ENCODE assay signal across 8 cellular contexts in the genomic region with DNA sequence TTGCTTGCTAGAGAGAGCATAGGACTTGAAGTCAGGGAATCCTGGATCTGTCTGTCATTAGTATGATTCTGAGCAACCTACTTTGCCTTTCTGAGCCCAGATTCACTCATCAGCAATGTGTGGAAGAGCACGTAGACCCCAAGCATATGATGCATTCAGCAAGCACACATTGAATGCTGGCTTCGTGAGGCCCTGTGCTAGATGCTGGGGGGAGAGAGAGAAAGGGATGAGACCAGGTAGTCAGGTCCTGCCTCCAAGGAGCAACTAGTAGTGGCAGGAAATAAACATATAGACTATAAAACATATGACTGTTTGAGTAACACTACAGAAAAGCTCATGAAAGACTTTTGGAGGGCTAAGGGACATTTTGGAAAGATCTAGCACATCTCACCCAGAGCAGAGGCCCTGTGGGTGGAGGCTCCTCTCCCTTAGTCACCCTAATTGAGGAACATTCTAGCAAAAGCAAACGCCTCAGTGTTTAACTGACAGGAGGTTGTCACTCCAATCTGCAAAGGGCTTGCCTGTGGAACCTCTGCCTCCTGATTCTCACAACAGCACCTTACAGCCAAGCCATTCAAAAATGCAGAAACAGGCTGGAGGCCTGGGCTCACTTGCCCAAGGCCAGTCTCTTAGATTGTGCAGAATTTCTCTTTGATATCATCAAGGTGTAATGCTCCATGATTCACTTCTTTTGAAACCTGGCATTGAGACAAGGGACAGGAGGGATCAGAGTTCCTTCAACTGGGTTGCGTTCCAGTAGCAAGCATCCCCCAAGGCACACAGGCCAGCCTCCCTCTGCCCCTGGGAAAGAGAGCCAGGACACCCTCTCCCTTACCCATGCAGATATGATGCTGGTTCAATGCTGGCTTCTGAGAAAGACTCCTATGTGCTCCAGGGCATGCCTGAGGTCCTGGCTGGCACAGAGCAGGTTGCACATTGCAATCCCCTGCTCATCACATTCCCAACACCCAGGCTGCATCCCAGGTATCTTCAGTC. TPM values are rescaled to one million over a fixed set of nuclear protein-coding genes. Genes with fewer than 3 reads are reported as not detected.
DNase-seq lines count a peak whose midpoint lies in the region; ATAC-seq and TF ChIP-seq lines count a peak whose summit lies in the region.
"Had no signal": no experiment of that assay in that cellular context is flagged by ENCODE, and none has a peak within 500 bp of the region (broad histone marks: within the 10 kb centered on the region; RNA-seq: fewer than 3 reads in every experiment).

No MANE protein-coding gene starts in this region.

- H3K27me3 ChIP-seq in OCI-LY3 (ENCODE audit: low read depth, low read length) (no peaks in the 10 kb centered on the region), sigmoid colon (no peaks in the 10 kb centered on the region)
- H3K27me3 ChIP-seq: tibial artery had no signal

- peaks cover 56% of the 10 kb centered on the region for H3K36me3 ChIP-seq in OCI-LY3 (replicated peaks; ENCODE audit: low read depth, low read length)
- H3K36me3 ChIP-seq in sigmoid colon: no peaks in the 10 kb centered on the region

- H3K9me3 ChIP-seq in OCI-LY3 (ENCODE audit: insufficient read depth, low read length): no peaks in the 10 kb centered on the region
- no peaks in the 10 kb centered on the region for H3K9me3 ChIP-seq in sigmoid colon
- H3K9me3 ChIP-seq: tibial artery had no signal

- H3K27ac Mint-ChIP-seq in central memory CD8-positive, alpha-beta T cell (ENCODE audit: low read depth): peak overlapping the region; percentile 98

- H3K4me1 ChIP-seq in OCI-LY3 (ENCODE audit: low read length) (peaks cover 90% of the 10 kb centered on the region), sigmoid colon (peaks cover 0 to 4% (median 0%) of the 10 kb centered on the region in 4 donors)

- H3K79me2 ChIP-seq in OCI-LY3 (ENCODE audit: low read length): peaks cover 92% of the 10 kb centered on the region

- TF ChIP-seq CTCF in GM12864 (IDR thresholded peaks at IDR 0.05; ENCODE audit: low read depth, low read length, missing control alignments) (no peak), OCI-LY3 (IDR thresholded peaks at IDR 0.05; ENCODE audit: low read depth, low read length) (no peak), sigmoid colon (IDR thresholded peaks at IDR 0.05) (no peak)

- H3K9ac ChIP-seq in OCI-LY3 (ENCODE audit: low read length): peak overlapping the region; percentile 100

- no peaks in the 10 kb centered on the region for H4K20me1 ChIP-seq in OCI-LY3 (ENCODE audit: insufficient read depth, low read length)

- H2AFZ ChIP-seq in OCI-LY3 (ENCODE audit: low read depth, low read length): no peak overlapping the region

- TF ChIP-seq EP300 in sigmoid colon (IDR thresholded peaks at IDR 0.05): no peak

- no peaks in the 10 kb centered on the region for H3K9me3 Mint-ChIP-seq in central memory CD8-positive, alpha-beta T cell

- H3K27ac ChIP-seq in OCI-LY3 (ENCODE audit: low read length) (peak overlapping the region; percentile 98), sigmoid colon (peak overlapping the region in 3 of 4 donors; percentile 2 to 64 (median 16))

- H3K36me3 Mint-ChIP-seq in central memory CD8-positive, alpha-beta T cell (ENCODE audit: insufficient read depth): peaks cover 59% of the 10 kb centered on the region

- 53 to 78% methylated on average over 4 of the region's 4 CpGs for WGBS in sigmoid colon, 2 donors

- no peak for TF ChIP-seq POLR2A in sigmoid colon (IDR thresholded peaks at IDR 0.05)

- intact Hi-C loops in sigmoid colon (cut with DNase I): no loop called here

- no peak for DNase-seq in GM12864 (ENCODE audit: low read depth)
- DNase-seq in central memory CD8-positive, alpha-beta T cell (ENCODE audit: low spot score in 2 of 2): no peak
- DNase-seq in sigmoid colon: no peak
- DNase-seq in NCI-H226: no peak

- ATAC-seq in central memory CD8-positive, alpha-beta T cell (replicated peaks; ENCODE audit: extremely low read depth, poor library complexity, severe bottlenecking): no peak
- ATAC-seq in HG02885 (IDR thresholded peaks at IDR 0.05; ENCODE audit: poor library complexity, unreplicated experiment) (no peak), GM21515 (IDR thresholded peaks at IDR 0.05; ENCODE audit: unreplicated experiment) (no peak)

- H3K4me3 ChIP-seq in GM12864 (ENCODE audit: low read depth, low read length): peak overlapping the region; percentile 68
- peak overlapping the region; percentile 86 for H3K4me3 ChIP-seq in OCI-LY3 (ENCODE audit: low read length)
- H3K4me3 ChIP-seq in sigmoid colon: peak overlapping the region in 2 of 4 donors; percentile 27 to 31

- H3K4me2 ChIP-seq in OCI-LY3 (ENCODE audit: low read length): peak overlapping the region; percentile 83

- H3K4me1 Mint-ChIP-seq in central memory CD8-positive, alpha-beta T cell: peaks cover 98% of the 10 kb centered on the region

- H3K27me3 Mint-ChIP-seq in central memory CD8-positive, alpha-beta T cell: no peaks in the 10 kb centered on the region

- peak overlapping the region; percentile 99 for H3K4me3 Mint-ChIP-seq in central memory CD8-positive, alpha-beta T cell

RNA-seq across cellular contexts. Expression of a gene that starts 26.1 kb away (rescaled TPM):
- total RNA-seq in sigmoid colon: 1 to 10 TPM in 3 of 4 donors, under 1 TPM in 1; 0.66 to 6.4 (median 3.0) TPM
- polyA plus RNA-seq in sigmoid colon: 10 to 100 TPM; 21.2 to 26.1 (median 22.8) TPM
